8 cellular contexts compared by ENCODE assay signal in the genomic region with DNA sequence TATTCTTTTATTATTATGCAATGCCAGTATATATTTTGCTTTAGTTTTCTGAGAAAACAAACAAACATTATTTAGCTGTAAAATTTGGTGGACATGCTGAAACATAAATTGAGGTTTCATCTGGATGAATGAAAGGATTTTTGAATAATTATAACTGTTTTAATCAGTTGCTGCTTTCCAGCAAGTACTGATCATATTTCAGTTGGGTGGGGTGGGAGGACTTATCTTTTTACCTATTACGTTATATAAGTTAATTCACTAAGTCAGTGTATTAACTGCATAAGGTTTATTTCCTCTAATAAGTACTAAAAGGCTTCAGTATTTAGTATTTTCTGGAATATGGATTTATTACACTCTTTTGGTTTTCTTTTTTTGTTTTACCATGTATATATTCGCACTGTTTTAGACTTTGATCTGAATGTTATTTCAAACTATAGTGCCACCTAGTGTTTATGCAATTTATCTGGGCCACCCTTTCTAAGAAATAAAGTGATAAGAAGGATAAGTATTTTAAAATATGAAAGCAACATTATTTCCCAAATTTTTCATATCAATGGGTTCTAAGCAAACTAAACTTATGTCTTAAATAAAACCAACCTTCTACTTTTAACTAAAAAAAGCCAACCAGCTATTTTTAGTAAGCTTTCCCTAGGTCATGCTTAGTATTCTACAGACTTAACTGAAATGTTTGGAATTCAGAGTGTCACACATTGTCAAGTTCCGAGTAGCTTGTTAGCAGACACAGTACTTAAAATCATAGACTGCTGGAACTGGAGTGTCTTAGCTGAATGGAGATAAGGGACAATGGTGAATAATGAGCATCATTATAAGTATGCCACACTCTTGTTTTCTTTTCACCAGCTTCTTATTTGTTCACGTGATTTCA.
DNase-seq lines count a peak whose midpoint lies in the region; ATAC-seq, FAIRE-seq and TF ChIP-seq lines count a peak whose summit lies in the region.

No MANE protein-coding gene starts in this region.

- H2AK5ac ChIP-seq in mesendoderm (ENCODE audit: low read length) = no peak overlapping the region

- no peaks in the 10 kb centered on the region for H3K79me1 ChIP-seq in mesendoderm (ENCODE audit: low read length)

- H3K23ac ChIP-seq in mesendoderm (ENCODE audit: low read length) = no peak overlapping the region

- H3K9me3 Mint-ChIP-seq in astrocyte (ENCODE audit: unreplicated experiment) = no peaks in the 10 kb centered on the region
- no peaks in the 10 kb centered on the region for H3K9me3 Mint-ChIP-seq in activated naive CD8-positive, alpha-beta T cell treated with anti-CD3 and anti-CD28 coated beads for 36 hours

- no peak overlapping the region for H3K4me3 ChIP-seq in NB4 (ENCODE audit: low read depth, low read length)
- H3K4me3 ChIP-seq in astrocyte (ENCODE audit: insufficient read depth, low read depth, low read length) = no peak overlapping the region
- H3K4me3 ChIP-seq in mesendoderm (ENCODE audit: low read length) = no peak overlapping the region

- no peaks in the 10 kb centered on the region for H3K36me3 ChIP-seq in astrocyte (ENCODE audit: insufficient read depth, low read length)
- H3K36me3 ChIP-seq in mesendoderm (ENCODE audit: control insufficient read depth, insufficient read depth, low read length) = no peaks in the 10 kb centered on the region

- H3K4ac ChIP-seq in mesendoderm (ENCODE audit: low read depth, low read length) = no peak overlapping the region

- no peak overlapping the region for H2AFZ ChIP-seq in astrocyte (ENCODE audit: low read depth, low read length)

- no peak overlapping the region for H4K5ac ChIP-seq in mesendoderm (ENCODE audit: low read length)

- peak; percentile 6 for DNase-seq in NCI-H510A treated with DMSO at 0.1 percent for 48 hours (lab: John Stamatoyannopoulos, UW)
- DNase-seq in NCI-H510A (lab: John Stamatoyannopoulos, UW) = no peak
- DNase-seq in NB4 (ENCODE audit: low read depth) = peak; percentile 29
- DNase-seq in astrocyte (ENCODE audit: low read depth) = no peak
- DNase-seq in mesendoderm = peak; percentile 46
- DNase-seq in activated naive CD8-positive, alpha-beta T cell treated with anti-CD3 and anti-CD28 coated beads for 36 hours = no peak
- no peak for DNase-seq in activated CD4-positive, alpha-beta T cell treated with anti-CD3 and anti-CD28 coated beads, Interleukin-2, amount 50 U/mL, for 1 hour

- no peak overlapping the region for H3K27ac Mint-ChIP-seq in astrocyte (ENCODE audit: unreplicated experiment)
- H3K27ac Mint-ChIP-seq in activated naive CD8-positive, alpha-beta T cell treated with anti-CD3 and anti-CD28 coated beads for 36 hours = no peak overlapping the region

- H3K9ac ChIP-seq in astrocyte (ENCODE audit: low read length) = no peak overlapping the region
- no peak overlapping the region for H3K9ac ChIP-seq in mesendoderm (ENCODE audit: low read length)

- H3K4me1 ChIP-seq in astrocyte (ENCODE audit: insufficient read depth, low read length) = no peaks in the 10 kb centered on the region
- no peaks in the 10 kb centered on the region for H3K4me1 ChIP-seq in mesendoderm (ENCODE audit: control insufficient read depth, low read depth, low read length)

- TF ChIP-seq POLR2A in NB4 (IDR thresholded peaks at IDR 0.05; ENCODE audit: extremely low read depth, insufficient read length) = no peak

- H4K20me1 ChIP-seq in astrocyte (ENCODE audit: insufficient read depth, low read length) = no peaks in the 10 kb centered on the region

- H2BK15ac ChIP-seq in mesendoderm (replicated peaks; ENCODE audit: low read depth) = no peak overlapping the region

- H3K4me2 ChIP-seq in astrocyte (ENCODE audit: low read length) = no peak overlapping the region
- no peak overlapping the region for H3K4me2 ChIP-seq in mesendoderm (ENCODE audit: low read length)

- no peak overlapping the region for H3K4me3 Mint-ChIP-seq in astrocyte (ENCODE audit: unreplicated experiment)
- H3K4me3 Mint-ChIP-seq in activated naive CD8-positive, alpha-beta T cell treated with anti-CD3 and anti-CD28 coated beads for 36 hours = no peak overlapping the region

- no peaks in the 10 kb centered on the region for H3K36me3 Mint-ChIP-seq in astrocyte (ENCODE audit: low read depth, unreplicated experiment)
- no peaks in the 10 kb centered on the region for H3K36me3 Mint-ChIP-seq in activated naive CD8-positive, alpha-beta T cell treated with anti-CD3 and anti-CD28 coated beads for 36 hours

- H2BK5ac ChIP-seq in mesendoderm (ENCODE audit: low read length) = no peak overlapping the region

- no peaks in the 10 kb centered on the region for H3K27me3 Mint-ChIP-seq in astrocyte (ENCODE audit: low read depth, unreplicated experiment)
- peaks cover 17% of the 10 kb centered on the region for H3K27me3 Mint-ChIP-seq in activated naive CD8-positive, alpha-beta T cell treated with anti-CD3 and anti-CD28 coated beads for 36 hours

- no peak overlapping the region for H4K8ac ChIP-seq in mesendoderm (ENCODE audit: low read depth, low read length)

- no peak for FAIRE-seq in astrocyte (lab: Jason Lieb, UNC)

- no peak overlapping the region for H3K18ac ChIP-seq in mesendoderm (ENCODE audit: low read length)

- peaks cover 5% of the 10 kb centered on the region for H3K4me1 Mint-ChIP-seq in astrocyte (ENCODE audit: low read depth, unreplicated experiment)
- H3K4me1 Mint-ChIP-seq in activated naive CD8-positive, alpha-beta T cell treated with anti-CD3 and anti-CD28 coated beads for 36 hours = no peaks in the 10 kb centered on the region

- H3K79me2 ChIP-seq in astrocyte (ENCODE audit: insufficient read depth, low read length) = no peaks in the 10 kb centered on the region
- no peaks in the 10 kb centered on the region for H3K79me2 ChIP-seq in mesendoderm (ENCODE audit: control insufficient read depth, insufficient read depth, low read length)

- WGBS in mesendoderm (ENCODE audit: extremely low coverage, insufficient coverage, low lambda C conversion rate) = no CpG with 5 or more reads among the region's 4 CpGs

- no peak overlapping the region for H2BK120ac ChIP-seq in mesendoderm (ENCODE audit: low read depth, low read length)

- no peaks in the 10 kb centered on the region for H3K9me3 ChIP-seq in astrocyte (ENCODE audit: insufficient read depth, low read depth, low read length)

- H3K27ac ChIP-seq in astrocyte (ENCODE audit: low read depth, low read length) = no peak overlapping the region
- no peak overlapping the region for H3K27ac ChIP-seq in mesendoderm (ENCODE audit: low read depth, low read length)

- no peak overlapping the region for H3K56ac ChIP-seq in mesendoderm (ENCODE audit: low read length)

- H3K27me3 ChIP-seq in astrocyte (ENCODE audit: insufficient read depth, low read length) (peaks cover 6% of the 10 kb centered on the region), mesendoderm (ENCODE audit: insufficient read depth, low read length, poor library complexity) (no peaks in the 10 kb centered on the region)

- ATAC-seq in HG02840 (IDR thresholded peaks at IDR 0.05; ENCODE audit: low FRiP score, unreplicated experiment) = no peak

- peak; percentile 15 for TF ChIP-seq CTCF in NB4 (IDR thresholded peaks at IDR 0.05; ENCODE audit: low read depth, low read length)
- peak; percentile 51 for TF ChIP-seq CTCF in astrocyte (IDR thresholded peaks at IDR 0.05; ENCODE audit: insufficient read depth, low read depth, low read length)

Comparison
In these comparisons a context has a peak if more than half of its experiments do, and no peak if none do; other contexts are left out.
1. DNase-seq: peak in NCI-H510A treated with DMSO at 0.1 percent for 48 hours (single experiment), NB4 (single experiment) and mesendoderm (single experiment); none in NCI-H510A (single experiment), astrocyte (single experiment), activated naive CD8-positive, alpha-beta T cell treated with anti-CD3 and anti-CD28 coated beads for 36 hours (single experiment) and activated CD4-positive, alpha-beta T cell treated with anti-CD3 and anti-CD28 coated beads, Interleukin-2, amount 50 U/mL, for 1 hour (single experiment).